16 cellular contexts compared by ENCODE assay signal in the genomic region with DNA sequence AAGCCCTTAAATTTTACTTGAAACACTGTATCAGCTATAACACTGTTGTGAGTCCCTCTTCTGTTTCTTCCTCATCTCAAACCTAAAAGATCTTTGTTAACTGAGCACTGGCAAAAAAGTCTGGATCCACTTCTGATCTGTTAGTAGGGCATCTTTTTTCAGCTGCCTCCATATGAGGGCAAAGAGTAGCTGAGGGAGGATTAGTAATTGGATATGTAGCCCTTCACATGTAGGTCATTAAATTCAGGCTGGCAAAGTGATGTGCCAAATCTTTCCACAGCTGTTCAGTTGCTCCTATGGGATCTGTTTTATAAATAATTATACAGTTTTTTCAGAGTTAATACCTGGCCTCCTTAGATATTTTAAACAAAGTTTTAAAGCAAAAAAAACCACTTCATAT. TPM values are rescaled to one million over a fixed set of nuclear protein-coding genes. Genes with fewer than 3 reads are reported as not detected.
DNase-seq lines count a peak whose midpoint lies in the region; ATAC-seq and TF ChIP-seq lines count a peak whose summit lies in the region.
"Had no signal": no experiment of that assay in that cellular context is flagged by ENCODE, and none has a peak within 500 bp of the region (broad histone marks: within the 10 kb centered on the region; RNA-seq: fewer than 3 reads in every experiment).

No MANE protein-coding gene starts in this region.

- H3K27me3 ChIP-seq in fibroblast of lung (ENCODE audit: control insufficient read depth, insufficient read depth, low read length) = no peaks in the 10 kb centered on the region
- no peaks in the 10 kb centered on the region for H3K27me3 ChIP-seq in rectal smooth muscle tissue (ENCODE audit: control insufficient read depth, insufficient read depth, low read length)
- H3K27me3 ChIP-seq in thyroid gland = no peaks in the 10 kb centered on the region

- H3K36me3 Mint-ChIP-seq in activated CD8-positive, alpha-beta T cell treated with anti-CD3 and anti-CD28 coated beads for 36 hours (ENCODE audit: low read depth) = no peaks in the 10 kb centered on the region
- H3K36me3 Mint-ChIP-seq in activated CD8-positive, alpha-beta T cell treated with anti-CD3 and anti-CD28 coated beads, Interleukin-2, amount 10 ng/mL, durations not matched to agents 7 days and 5 days (ENCODE audit: low read depth) = peaks cover 4% of the 10 kb centered on the region

- H3K9me3 Mint-ChIP-seq in activated CD8-positive, alpha-beta T cell treated with anti-CD3 and anti-CD28 coated beads for 36 hours = no peaks in the 10 kb centered on the region
- no peaks in the 10 kb centered on the region for H3K9me3 Mint-ChIP-seq in activated CD8-positive, alpha-beta T cell treated with anti-CD3 and anti-CD28 coated beads, Interleukin-2, amount 10 ng/mL, durations not matched to agents 7 days and 5 days (ENCODE audit: insufficient read depth)
- H3K9me3 Mint-ChIP-seq: endodermal cell had no signal

- no peak for DNase-seq in activated CD8-positive, alpha-beta T cell treated with anti-CD3 and anti-CD28 coated beads for 36 hours
- DNase-seq in activated CD8-positive, alpha-beta T cell treated with anti-CD3 and anti-CD28 coated beads, Interleukin-2, amount 10 ng/mL, durations not matched to agents 7 days and 5 days = no peak
- DNase-seq in NCI-H82 (lab: John Stamatoyannopoulos, UW) (peak; percentile 83), fibroblast of lung (ENCODE audit: low read depth in 2 of 2) (no peak), thyroid gland (no peak), posterior vena cava (ENCODE audit: low spot score) (no peak)
- DNase-seq: activated CD4-positive, alpha-beta T cell treated with anti-CD3 and anti-CD28 coated beads, Interleukin-2, amount 50 U/mL, for 4 hours; endodermal cell; mucosa of descending colon; NCI-H2227 treated with DMSO at 0.1 percent for 48 hours; stimulated activated naive CD4-positive, alpha-beta T cell treated with Interleukin-2 at 50 U/mL for 16 hours had no signal

- TF ChIP-seq POLR2A in thyroid gland (IDR thresholded peaks at IDR 0.05) = no peak

- peak overlapping the region; percentile 79 for H2AFZ ChIP-seq in fibroblast of lung (ENCODE audit: low read length)

- H3K27me3 Mint-ChIP-seq in activated CD8-positive, alpha-beta T cell treated with anti-CD3 and anti-CD28 coated beads for 36 hours = peaks cover 16% of the 10 kb centered on the region
- H3K27me3 Mint-ChIP-seq in activated CD8-positive, alpha-beta T cell treated with anti-CD3 and anti-CD28 coated beads, Interleukin-2, amount 10 ng/mL, durations not matched to agents 7 days and 5 days (ENCODE audit: low read depth) = peaks cover 24% of the 10 kb centered on the region

- peaks cover 8% of the 10 kb centered on the region for H3K4me1 Mint-ChIP-seq in activated CD8-positive, alpha-beta T cell treated with anti-CD3 and anti-CD28 coated beads for 36 hours (ENCODE audit: low read depth)
- peaks cover 25% of the 10 kb centered on the region for H3K4me1 Mint-ChIP-seq in activated CD8-positive, alpha-beta T cell treated with anti-CD3 and anti-CD28 coated beads, Interleukin-2, amount 10 ng/mL, durations not matched to agents 7 days and 5 days (ENCODE audit: low read depth)

- H3K4me3 ChIP-seq in fibroblast of lung (replicated peaks in 1 of 4; ENCODE audit: control extremely low read depth in 1 of 4, insufficient read depth in 1 of 4, low read depth in 3 of 4, low read length in 4 of 4) = no peak overlapping the region
- H3K4me3 ChIP-seq in rectal smooth muscle tissue (ENCODE audit: low read length) = no peak overlapping the region
- no peak overlapping the region for H3K4me3 ChIP-seq in thyroid gland (replicated peaks in 1 of 3)
- H3K4me3 ChIP-seq: mucosa of descending colon had no signal

- H3K27ac Mint-ChIP-seq in activated CD8-positive, alpha-beta T cell treated with anti-CD3 and anti-CD28 coated beads for 36 hours = no peak overlapping the region
- H3K27ac Mint-ChIP-seq in activated CD8-positive, alpha-beta T cell treated with anti-CD3 and anti-CD28 coated beads, Interleukin-2, amount 10 ng/mL, durations not matched to agents 7 days and 5 days = no peak overlapping the region
- H3K27ac Mint-ChIP-seq: endodermal cell had no signal

- H3K9ac ChIP-seq in fibroblast of lung (ENCODE audit: insufficient read depth, low read length) (no peak overlapping the region), rectal smooth muscle tissue (ENCODE audit: low read length) (no peak overlapping the region)

- CTCF ChIA-PET in activated CD8-positive, alpha-beta T cell treated with anti-CD3 and anti-CD28 coated beads for 36 hours (lab: Charles Lee) = interaction anchor here (2.8 to 3.0 kb wide), 2 partner anchors 244 to 247 kb away, joined by 12 to 27 read pairs; no protein-coding TSS in a partner anchor
- CTCF ChIA-PET in activated CD8-positive, alpha-beta T cell treated with anti-CD3 and anti-CD28 coated beads, Interleukin-2, amount 10 ng/mL, durations not matched to agents 7 days and 5 days (lab: Charles Lee) = interaction anchor here (4.4 kb wide), 1 partner anchor 244 kb away, joined by 46 read pairs; no protein-coding TSS in a partner anchor

- H3K4me1 ChIP-seq in fibroblast of lung (ENCODE audit: control insufficient read depth, extremely low read depth, insufficient read depth, low read length) (no peaks in the 10 kb centered on the region), rectal smooth muscle tissue (ENCODE audit: control insufficient read depth, insufficient read depth, low read length) (peaks cover 4% of the 10 kb centered on the region), thyroid gland (peaks cover 3 to 5% of the 10 kb centered on the region in 2 donors)

- peak overlapping the region; percentile 90 for H3K4me3 Mint-ChIP-seq in activated CD8-positive, alpha-beta T cell treated with anti-CD3 and anti-CD28 coated beads for 36 hours
- H3K4me3 Mint-ChIP-seq in activated CD8-positive, alpha-beta T cell treated with anti-CD3 and anti-CD28 coated beads, Interleukin-2, amount 10 ng/mL, durations not matched to agents 7 days and 5 days = no peak overlapping the region

- H3K27ac ChIP-seq in fibroblast of lung (ENCODE audit: insufficient read depth, low read length) (no peak overlapping the region), rectal smooth muscle tissue (ENCODE audit: low read depth, low read length) (peak overlapping the region; percentile 27), thyroid gland (no peak overlapping the region)

- TF ChIP-seq CTCF in activated CD8-positive, alpha-beta T cell treated with anti-CD3 and anti-CD28 coated beads for 36 hours (IDR thresholded peaks at IDR 0.05) = no peak
- TF ChIP-seq CTCF in fibroblast of lung (conservative IDR thresholded peaks at IDR 0.05 in 1 of 2, IDR thresholded peaks at IDR 0.05 in 1 of 2; ENCODE audit: low read depth in 1 of 2, low read length in 2 of 2) (no peak), thyroid gland (IDR thresholded peaks at IDR 0.05) (no peak)

- POLR2A ChIA-PET in activated CD8-positive, alpha-beta T cell treated with anti-CD3 and anti-CD28 coated beads for 36 hours (lab: Charles Lee) = no interaction called here
- POLR2A ChIA-PET in activated CD8-positive, alpha-beta T cell treated with anti-CD3 and anti-CD28 coated beads, Interleukin-2, amount 10 ng/mL, durations not matched to agents 7 days and 5 days (lab: Charles Lee) = interaction anchor here (1.4 kb wide), 1 partner anchor 385 kb away, joined by 4 read pairs; a partner anchor contains a TSS

- H3K4me2 ChIP-seq in fibroblast of lung (ENCODE audit: extremely low read depth, insufficient read depth, low read length) = no peak overlapping the region

- no peaks in the 10 kb centered on the region for H3K36me3 ChIP-seq in fibroblast of lung (ENCODE audit: control insufficient read depth, insufficient read depth, low read length)
- H3K36me3 ChIP-seq in rectal smooth muscle tissue (ENCODE audit: control insufficient read depth, insufficient read depth, low read length) = no peaks in the 10 kb centered on the region
- H3K36me3 ChIP-seq in thyroid gland = no peaks in the 10 kb centered on the region

- no peaks in the 10 kb centered on the region for H4K20me1 ChIP-seq in fibroblast of lung (ENCODE audit: control insufficient read depth, extremely low read depth, insufficient read depth, low read length)

- no peaks in the 10 kb centered on the region for H3K9me3 ChIP-seq in fibroblast of lung (ENCODE audit: control insufficient read depth, insufficient read depth, low read depth, low read length)
- H3K9me3 ChIP-seq in thyroid gland = no peaks in the 10 kb centered on the region
- H3K9me3 ChIP-seq: mucosa of descending colon had no signal

- no peaks in the 10 kb centered on the region for H3K79me2 ChIP-seq in fibroblast of lung (ENCODE audit: control insufficient read depth, insufficient read depth, low read length)

- intact Hi-C loops in activated CD8-positive, alpha-beta T cell treated with anti-CD3 and anti-CD28 coated beads for 36 hours (cut with micrococcal nuclease) = loop anchor here (5.0 kb wide), 2 partner anchors 327 to 382 kb away; a partner anchor contains a TSS
- intact Hi-C loops in thyroid gland (cut with DNase I) (loop anchor here (5.0 kb wide), 2 partner anchors 327 to 382 kb away; a partner anchor contains a TSS), posterior vena cava (cut with DNase I) (no loop called here)

- no peak for ATAC-seq in activated CD8-positive, alpha-beta T cell treated with anti-CD3 and anti-CD28 coated beads for 36 hours
- no peak for ATAC-seq in activated CD8-positive, alpha-beta T cell treated with anti-CD3 and anti-CD28 coated beads, Interleukin-2, amount 10 ng/mL, durations not matched to agents 7 days and 5 days
- no peak for ATAC-seq in HG03175 (IDR thresholded peaks at IDR 0.05; ENCODE audit: unreplicated experiment)
- ATAC-seq: mucosa of descending colon had no signal

RNA-seq across cellular contexts. Expression of a gene that starts 1.1 kb away (rescaled TPM):
- total RNA-seq in activated CD8-positive, alpha-beta T cell treated with anti-CD3 and anti-CD28 coated beads for 36 hours = 1 to 10 TPM; 7.7 to 8.0 TPM
- total RNA-seq in activated CD8-positive, alpha-beta T cell treated with anti-CD3 and anti-CD28 coated beads, Interleukin-2, amount 10 ng/mL, durations not matched to agents 7 days and 5 days = 1 to 10 TPM; 7.4 to 8.2 TPM
- total RNA-seq in fibroblast of lung = 6.7 and 11.1 TPM in 2 replicates
- polyA plus RNA-seq in fibroblast of lung = 5.6 and 6.0 TPM in 2 replicates
- polyA plus RNA-seq in fibroblast of lung (2012) = 4.9 and 5.1 TPM in 2 replicates
- polyA minus RNA-seq in fibroblast of lung (ENCODE audit: low replicate concordance) = 0.30 and 0.71 TPM in 2 replicates
- total RNA-seq in thyroid gland = 10 to 100 TPM in 1 of 4 donors, 1 to 10 TPM in 3; 4.6 to 12.5 (median 6.8) TPM
- 1 to 10 TPM; 3.0 to 3.1 TPM for total RNA-seq in posterior vena cava

RNA-seq across cellular contexts. Expression of a gene that starts 9.7 kb away (rescaled TPM):
- total RNA-seq in activated CD8-positive, alpha-beta T cell treated with anti-CD3 and anti-CD28 coated beads for 36 hours = under 1 TPM; 0.45 to 0.59 TPM
- under 1 TPM in 1 of 2 experiments, not detected in 1; 0.58 TPM for total RNA-seq in activated CD8-positive, alpha-beta T cell treated with anti-CD3 and anti-CD28 coated beads, Interleukin-2, amount 10 ng/mL, durations not matched to agents 7 days and 5 days
- total RNA-seq in fibroblast of lung (0.26 and 0.83 TPM in 2 replicates), thyroid gland (under 1 TPM in 2 of 4 donors, not detected in 2; 0.50 to 0.67 TPM), posterior vena cava (not detected)
- 0.03 and 0.05 TPM in 2 replicates for polyA plus RNA-seq in fibroblast of lung
- polyA plus RNA-seq in fibroblast of lung (2012) = 0.08 TPM in 1 of 2 replicates, not detected in the other
- polyA minus RNA-seq in fibroblast of lung (ENCODE audit: low replicate concordance) = not detected in 2 replicates
- total RNA-seq: G401 had no signal

RNA-seq across cellular contexts. Expression of a gene that starts 54.1 kb away (rescaled TPM):
- total RNA-seq in activated CD8-positive, alpha-beta T cell treated with anti-CD3 and anti-CD28 coated beads for 36 hours = not detected
- total RNA-seq in activated CD8-positive, alpha-beta T cell treated with anti-CD3 and anti-CD28 coated beads, Interleukin-2, amount 10 ng/mL, durations not matched to agents 7 days and 5 days = not detected
- total RNA-seq in fibroblast of lung (not detected in 2 replicates), thyroid gland (not detected), posterior vena cava (not detected)
- polyA plus RNA-seq in fibroblast of lung = not detected in 2 replicates
- polyA plus RNA-seq in fibroblast of lung (2012) = not detected in 2 replicates
- polyA minus RNA-seq in fibroblast of lung (ENCODE audit: low replicate concordance) = not detected in 2 replicates
- total RNA-seq: endodermal cell, G401, HT1080, mucosa of descending colon had no signal
- polyA plus RNA-seq: AG04450 had no signal

Comparison
In these comparisons a context has a peak if more than half of its experiments do, and no peak if none do; other contexts are left out.
1. intact Hi-C loops: an anchor here in activated CD8-positive, alpha-beta T cell treated with anti-CD3 and anti-CD28 coated beads for 36 hours (5.0 kb wide) and thyroid gland (5.0 kb wide); none called in posterior vena cava.